In the genomic region with DNA sequence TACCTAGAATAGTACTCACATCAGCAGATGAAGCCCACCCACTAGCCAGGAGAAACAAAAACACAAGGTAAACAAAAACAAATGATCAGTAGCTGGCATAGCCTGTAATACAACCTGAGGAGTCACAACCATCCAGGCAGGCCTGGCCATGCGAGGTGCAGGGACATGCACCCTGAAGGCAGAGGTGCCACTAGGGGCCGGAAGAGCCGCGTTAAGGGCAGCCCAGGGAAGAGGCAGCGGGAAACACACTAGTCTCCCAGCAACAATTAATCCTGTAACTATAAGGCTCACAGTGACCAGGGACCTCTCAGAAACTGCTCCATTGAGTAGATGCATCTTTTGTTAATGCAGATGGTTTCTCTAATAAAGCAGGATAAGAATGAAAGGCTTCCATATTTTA, we compare ENCODE assay signal across 22 cellular contexts. TPM values are rescaled to one million over a fixed set of nuclear protein-coding genes. Genes with fewer than 3 reads are reported as not detected.
DNase-seq lines count a peak whose midpoint lies in the region; ATAC-seq, FAIRE-seq and TF ChIP-seq lines count a peak whose summit lies in the region.
"Had no signal": no experiment of that assay in that cellular context is flagged by ENCODE, and none has a peak within 500 bp of the region (broad histone marks: within the 10 kb centered on the region; RNA-seq: fewer than 3 reads in every experiment).

No MANE protein-coding gene starts in this region.

- H3K27ac Mint-ChIP-seq in activated T-cell treated with anti-CD3 and anti-CD28 coated beads, Interleukin-2, amount 50 U/mL, for 72 hours = peak overlapping the region; percentile 24
- peak overlapping the region; percentile 27 for H3K27ac Mint-ChIP-seq in WTC11

- no peak overlapping the region for H3K9ac ChIP-seq in HepG2 (ENCODE audit: insufficient read depth, low read depth, low read length)

- TF ChIP-seq POLR2A in HepG2 (IDR thresholded peaks at IDR 0.05; ENCODE audit: insufficient read depth in 1 of 2, low read depth in 2 of 2, low read length in 2 of 2) = no peak

- no peak for FAIRE-seq in HepG2 (lab: Jason Lieb, UNC)
- FAIRE-seq: keratinocyte, RCC 7860 had no signal

- TF ChIP-seq CTCF in WTC11 (IDR thresholded peaks at IDR 0.05) (no peak), HepG2 (CRISPR knock-in tag; IDR thresholded peaks at IDR 0.05) (no peak), upper lobe of right lung (IDR thresholded peaks at IDR 0.05) (no peak)

- H3K36me3 Mint-ChIP-seq in activated T-cell treated with anti-CD3 and anti-CD28 coated beads, Interleukin-2, amount 50 U/mL, for 72 hours (ENCODE audit: insufficient read depth in 2 of 2) = peaks cover 0 to under 1% of the 10 kb centered on the region in 2 donors
- no peaks in the 10 kb centered on the region; the same call in 1 of the 2 replicates for H3K36me3 Mint-ChIP-seq in WTC11

- POLR2A ChIA-PET in WTC11 (lab: Charles Lee) = interaction anchor here (0.9 to 1.0 kb wide), 2 partner anchors 29 to 171 kb away, joined by 4 to 5 read pairs; partner anchors contain the start of gene ANKRD10
- POLR2A ChIA-PET in HepG2 (lab: Yijun Ruan, JAX) = interaction anchor here (1.5 kb wide), 1 partner anchor 29 kb away, joined by 4 read pairs; the partner anchor contains the start of gene ANKRD10

- H3K4me3 ChIP-seq in HepG2 (replicated peaks in 1 of 3; ENCODE audit: insufficient read depth in 1 of 3, low read depth in 2 of 3, low read length in 3 of 3) = no peak overlapping the region
- no peak overlapping the region for H3K4me3 ChIP-seq in upper lobe of right lung
- H3K4me3 ChIP-seq: esophagus squamous epithelium, heart left ventricle, uterus had no signal

- H3K79me2 ChIP-seq in HepG2 (ENCODE audit: insufficient read depth, low read length) = no peaks in the 10 kb centered on the region

- no peak for TF ChIP-seq RAD21 in HepG2 (CRISPR knock-in tag; IDR thresholded peaks at IDR 0.05)

- H3K4me3 Mint-ChIP-seq in activated T-cell treated with anti-CD3 and anti-CD28 coated beads, Interleukin-2, amount 50 U/mL, for 72 hours = no peak overlapping the region
- no peak overlapping the region for H3K4me3 Mint-ChIP-seq in WTC11

- no peaks in the 10 kb centered on the region for H3K27me3 ChIP-seq in HepG2 (ENCODE audit: control insufficient read depth in 1 of 2, insufficient read depth in 2 of 2, low read length in 2 of 2)
- no peaks in the 10 kb centered on the region for H3K27me3 ChIP-seq in upper lobe of right lung
- H3K27me3 ChIP-seq: esophagus squamous epithelium, heart left ventricle, uterus had no signal

- 73% methylated on average over 5 of the region's 5 CpGs for WGBS in HepG2 (ENCODE audit: low lambda C conversion rate)

- H3K27me3 Mint-ChIP-seq in activated T-cell treated with anti-CD3 and anti-CD28 coated beads, Interleukin-2, amount 50 U/mL, for 72 hours (ENCODE audit: low read depth) = no peaks in the 10 kb centered on the region
- H3K27me3 Mint-ChIP-seq in WTC11 (ENCODE audit: low read depth) = no peaks in the 10 kb centered on the region

- H3K27ac ChIP-seq in HepG2 (ENCODE audit: extremely low read length, insufficient read depth, low read length) (no peak overlapping the region), upper lobe of right lung (no peak overlapping the region)
- H3K27ac ChIP-seq: esophagus squamous epithelium, heart left ventricle, uterus, VCaP had no signal

- H2AFZ ChIP-seq in HepG2 (ENCODE audit: low read length) = no peak overlapping the region

- in situ Hi-C loops in HepG2 (cut with HindIII; ENCODE audit: extremely low pct_ligation_motif_present, low pct_unique_long_range_greater_than_20kb) = no loop called here

- H3K4me1 ChIP-seq in HepG2 (ENCODE audit: insufficient read depth, low read length) = no peaks in the 10 kb centered on the region
- H3K4me1 ChIP-seq in upper lobe of right lung = no peaks in the 10 kb centered on the region
- H3K4me1 ChIP-seq: uterus had no signal

- no TSS peak for BruUV-seq in HepG2 (replicated peaks; lab: Mats Ljungman, UMichigan)

- H3K9me3 ChIP-seq in HepG2 (ENCODE audit: low read length) (no peaks in the 10 kb centered on the region), upper lobe of right lung (no peaks in the 10 kb centered on the region)
- H3K9me3 ChIP-seq: esophagus squamous epithelium, heart left ventricle, uterus had no signal

- no peak for TF ChIP-seq EP300 in HepG2 (IDR thresholded peaks at IDR 0.05; ENCODE audit: low read depth in 2 of 2, low read length in 2 of 2)
- no peak for TF ChIP-seq EP300 in HepG2 (CRISPR knock-in tag; IDR thresholded peaks at IDR 0.05; ENCODE audit: borderline replicate concordance)

- no peaks in the 10 kb centered on the region for H4K20me1 ChIP-seq in HepG2 (ENCODE audit: insufficient read depth, low read length)

- no peak for DNase-seq in activated T-cell treated with anti-CD3 and anti-CD28 coated beads, Interleukin-2, amount 50 U/mL, for 72 hours
- no peak for DNase-seq in activated T-cell treated with anti-CD3 and anti-CD28 coated beads, Interleukin-2, amount 50 U/mL, for 48 hours
- no peak for DNase-seq in WTC11 (ENCODE audit: low spot score)
- no peak for DNase-seq in HepG2 (ENCODE audit: low spot score)
- DNase-seq in upper lobe of right lung = no peak
- DNase-seq in activated CD4-positive, alpha-beta T cell treated with anti-CD3 and anti-CD28 coated beads for 4 hours = no peak
- no peak for DNase-seq in NCI-H2029 treated with DMSO at 0.1 percent for 48 hours (lab: John Stamatoyannopoulos, UW)
- DNase-seq in NCI-H2227 (lab: John Stamatoyannopoulos, UW; ENCODE audit: unreplicated experiment) = no peak
- DNase-seq: activated effector memory CD4-positive, alpha-beta T cell treated with Interleukin-2 at 50 U/mL for 16 hours; COR-L47; dermis blood vessel endothelial cell; esophagus squamous epithelium; heart left ventricle; KG1; midbrain; NCI-H1417 treated with DMSO at 0.1 percent for 48 hours; NCI-H510A treated with DMSO at 0.1 percent for 48 hours; stimulated activated naive CD8-positive, alpha-beta T cell treated with anti-CD3 and anti-CD28 coated beads, Interleukin-15, Interleukin-2, amounts not matched to agents 100 U/mL and 50 U/mL, for 24 hours; uterus had no signal

- CTCF ChIA-PET in WTC11 (lab: Charles Lee) = interaction anchor here (0.8 to 1.6 kb wide), 5 partner anchors 10 to 241 kb away, joined by 3 to 9 read pairs (median 6); no protein-coding TSS in a partner anchor
- CTCF ChIA-PET in HepG2 (lab: Yijun Ruan, JAX; ENCODE audit: low intra/inter-chr PET ratio, low total read pairs) = no interaction called here

- intact Hi-C loops in HepG2 (cut with micrococcal nuclease; ENCODE audit: unreplicated experiment) (no loop called here), upper lobe of right lung (cut with DNase I) (no loop called here)

- H3K4me1 Mint-ChIP-seq in activated T-cell treated with anti-CD3 and anti-CD28 coated beads, Interleukin-2, amount 50 U/mL, for 72 hours (ENCODE audit: low read depth) = peaks cover 11% of the 10 kb centered on the region
- H3K4me1 Mint-ChIP-seq in WTC11 = peaks cover 52% of the 10 kb centered on the region

- no peak for ATAC-seq in activated T-cell treated with anti-CD3 and anti-CD28 coated beads, Interleukin-2, amount 50 U/mL, for 72 hours (replicated peaks in 1 of 2)
- ATAC-seq in WTC11 (peak; percentile 85), HepG2 (peak; percentile 73), upper lobe of right lung (peak; percentile 29)
- ATAC-seq: stimulated activated naive CD8-positive, alpha-beta T cell treated with anti-CD3 and anti-CD28 coated beads, Interleukin-15, Interleukin-2, amounts not matched to agents 100 U/mL and 50 U/mL, for 24 hours had no signal

- H3K4me2 ChIP-seq in HepG2 (ENCODE audit: low read depth, low read length) = no peak overlapping the region

- no peaks in the 10 kb centered on the region for H3K9me3 Mint-ChIP-seq in activated T-cell treated with anti-CD3 and anti-CD28 coated beads, Interleukin-2, amount 50 U/mL, for 72 hours
- no peaks in the 10 kb centered on the region for H3K9me3 Mint-ChIP-seq in WTC11

- peaks cover 0 to 5% of the 10 kb centered on the region in 2 experiments; a peak in 2 of 5 replicates for H3K36me3 ChIP-seq in HepG2 (replicated peaks in 1 of 2; ENCODE audit: control insufficient read depth in 1 of 2, insufficient read depth in 2 of 2, low read length in 2 of 2)
- H3K36me3 ChIP-seq in upper lobe of right lung = no peaks in the 10 kb centered on the region
- H3K36me3 ChIP-seq: uterus had no signal

TF ChIP-seq in WTC11, 78 proteins besides CTCF, POLR2A, EP300 and RAD21 (continues in another document):
- TF ChIP-seq ZNF671 (CRISPR knock-in tag; IDR thresholded peaks at IDR 0.05) (peak; percentile 60; the same call in 1 of the 2 replicates), TEAD1 (CRISPR knock-in tag; IDR thresholded peaks at IDR 0.05) (no peak)

TF ChIP-seq in HepG2, 621 proteins besides CTCF, POLR2A, EP300 and RAD21 (continues in another document):
- TF ChIP-seq SOX5 (CRISPR knock-in tag; IDR thresholded peaks at IDR 0.05; ENCODE audit: borderline replicate concordance) = no peak
- no peak for TF ChIP-seq NR2C2 (CRISPR knock-in tag; IDR thresholded peaks at IDR 0.05; ENCODE audit: borderline replicate concordance)
- TF ChIP-seq RBM22 (optimal IDR thresholded peaks at IDR 0.05; ENCODE audit: low read length) = peak; percentile 73

RNA-seq across cellular contexts. Expression of gene ANKRD10, which starts 28.9 kb away (rescaled TPM):
- total RNA-seq in activated T-cell treated with anti-CD3 and anti-CD28 coated beads, Interleukin-2, amount 50 U/mL, for 72 hours = 100 to 1,000 TPM; 139 to 142 TPM
- 176 to 219 TPM (median 191 TPM) in 3 replicates for total RNA-seq in WTC11 (2021)
- 59.6 and 108 TPM in 2 replicates for total RNA-seq in HepG2 (2016; rRNA removed; fragmentation: Illumina TruSeq; extraction: Trizol)
- 10.2 and 11.9 TPM in 2 replicates for total RNA-seq in HepG2 (2016; cell fraction: cytosol; rRNA removed; fragmentation: Illumina TruSeq; extraction: Trizol; ENCODE audit: low read depth)
- 59.3 and 98.0 TPM in 2 replicates for total RNA-seq in HepG2 (2016; cell fraction: insoluble cytoplasmic fraction; rRNA removed; fragmentation: Illumina TruSeq; extraction: Trizol)
- 24.2 and 38.1 TPM in 2 replicates for total RNA-seq in HepG2 (2016; cell fraction: membrane; rRNA removed; fragmentation: Illumina TruSeq; extraction: Trizol)
- 241 and 262 TPM in 2 replicates for total RNA-seq in HepG2 (2016; cell fraction: nucleus; rRNA removed; fragmentation: Illumina TruSeq; extraction: Trizol)
- polyA plus RNA-seq in HepG2 (2011; rRNA removed) = 102 and 115 TPM in 2 replicates
- polyA plus RNA-seq in HepG2 (2011; cell fraction: cytosol; rRNA removed) = 39.3 and 39.6 TPM in 2 replicates
- polyA plus RNA-seq in HepG2 (2011; cell fraction: nucleus; rRNA removed) = 243 and 276 TPM in 2 replicates
- polyA plus RNA-seq in HepG2 (2012) = 63.9 and 67.7 TPM in 2 replicates
- polyA plus RNA-seq in HepG2 (2016; cell fraction: cytosol; fragmentation: Illumina TruSeq; extraction: Trizol; ENCODE audit: low read depth) = 5.5 and 5.7 TPM in 2 replicates
- 41.1 and 41.5 TPM in 2 replicates for polyA plus RNA-seq in HepG2 (2016; cell fraction: insoluble cytoplasmic fraction; fragmentation: Illumina TruSeq; extraction: Trizol; ENCODE audit: low read depth)
- polyA plus RNA-seq in HepG2 (2016; cell fraction: membrane; fragmentation: Illumina TruSeq; extraction: Trizol; ENCODE audit: low read depth) = 14.4 and 23.2 TPM in 2 replicates
- 283 and 324 TPM in 2 replicates for polyA plus RNA-seq in HepG2 (2016; cell fraction: nucleus; fragmentation: Illumina TruSeq; extraction: Trizol; ENCODE audit: insufficient read depth, low read depth)
- polyA minus RNA-seq in HepG2 (2011; rRNA and poly(A)+ RNA removed; ENCODE audit: low replicate concordance) = 88.1 and 160 TPM in 2 replicates
- 46.2 and 49.6 TPM in 2 replicates for polyA minus RNA-seq in HepG2 (2011; cell fraction: cytosol; rRNA and poly(A)+ RNA removed)
- polyA minus RNA-seq in HepG2 (2011; cell fraction: nucleus; rRNA and poly(A)+ RNA removed) = 521 and 529 TPM in 2 replicates
- total RNA-seq in upper lobe of right lung = 134 TPM

Comparison
In these comparisons a context has a peak if more than half of its experiments do, and no peak if none do; other contexts are left out.
1. ATAC-seq: peak in WTC11 (single experiment), HepG2 (single experiment) and upper lobe of right lung (single experiment); none in activated T-cell treated with anti-CD3 and anti-CD28 coated beads, Interleukin-2, amount 50 U/mL, for 72 hours (0 of 2).